Comparison of ENCODE assay signal across 7 cellular contexts in genomic region chr5:98773214-98773463, GRCh38. TPM values are rescaled to one million over a fixed set of nuclear protein-coding genes. Genes with fewer than 3 reads are reported as not detected.
DNase-seq lines count a peak whose midpoint lies in the region; ATAC-seq lines count a peak whose summit lies in the region.

No MANE protein-coding gene starts in this region.

- peaks cover 3% of the 10 kb centered on the region for H3K9me3 ChIP-seq in iPS-18c (ENCODE audit: control insufficient read depth, insufficient read depth, low read length)

- CTCF ChIA-PET in activated CD8-positive, alpha-beta T cell treated with anti-CD3 and anti-CD28 coated beads, Interleukin-2, amount 10 ng/mL, durations not matched to agents 7 days and 5 days (lab: Charles Lee): interaction anchor here (1.0 to 7.1 kb wide), 2 partner anchors 21 to 26 kb away, joined by 3 to 71 read pairs; no protein-coding TSS in a partner anchor

- DNase-seq in HS-5 (ENCODE audit: low read depth) (peak; percentile 96), GM19240 (ENCODE audit: insufficient read length, low spot score) (no peak)
- DNase-seq in activated CD8-positive, alpha-beta T cell treated with anti-CD3 and anti-CD28 coated beads, Interleukin-2, amount 10 ng/mL, durations not matched to agents 7 days and 5 days: no peak

- H3K4me3 Mint-ChIP-seq in activated CD8-positive, alpha-beta T cell treated with anti-CD3 and anti-CD28 coated beads, Interleukin-2, amount 10 ng/mL, durations not matched to agents 7 days and 5 days: peak overlapping the region; percentile 80
- H3K4me3 Mint-ChIP-seq in stimulated activated memory B cell treated with anti-CD40 and anti-IgM and Interleukin-4, amounts not matched to agents 10 μg/mL and 1 μg/mL and 100 μg/mL, for 72 hours: peak overlapping the region; percentile 95

- H3K4me3 ChIP-seq in iPS-18c (ENCODE audit: insufficient read depth, low read depth, low read length): peak overlapping the region; percentile 90

- POLR2A ChIA-PET in activated CD8-positive, alpha-beta T cell treated with anti-CD3 and anti-CD28 coated beads, Interleukin-2, amount 10 ng/mL, durations not matched to agents 7 days and 5 days (lab: Charles Lee): no interaction called here

- H3K9me3 Mint-ChIP-seq in activated CD8-positive, alpha-beta T cell treated with anti-CD3 and anti-CD28 coated beads, Interleukin-2, amount 10 ng/mL, durations not matched to agents 7 days and 5 days (ENCODE audit: insufficient read depth): no peaks in the 10 kb centered on the region
- no peaks in the 10 kb centered on the region for H3K9me3 Mint-ChIP-seq in stimulated activated memory B cell treated with anti-CD40 and anti-IgM and Interleukin-4, amounts not matched to agents 10 μg/mL and 1 μg/mL and 100 μg/mL, for 72 hours

- H3K27me3 Mint-ChIP-seq in activated CD8-positive, alpha-beta T cell treated with anti-CD3 and anti-CD28 coated beads, Interleukin-2, amount 10 ng/mL, durations not matched to agents 7 days and 5 days (ENCODE audit: low read depth): peaks cover 67% of the 10 kb centered on the region
- peaks cover 7% of the 10 kb centered on the region for H3K27me3 Mint-ChIP-seq in stimulated activated memory B cell treated with anti-CD40 and anti-IgM and Interleukin-4, amounts not matched to agents 10 μg/mL and 1 μg/mL and 100 μg/mL, for 72 hours

- H3K36me3 Mint-ChIP-seq in activated CD8-positive, alpha-beta T cell treated with anti-CD3 and anti-CD28 coated beads, Interleukin-2, amount 10 ng/mL, durations not matched to agents 7 days and 5 days (ENCODE audit: low read depth): no peaks in the 10 kb centered on the region
- no peaks in the 10 kb centered on the region for H3K36me3 Mint-ChIP-seq in stimulated activated memory B cell treated with anti-CD40 and anti-IgM and Interleukin-4, amounts not matched to agents 10 μg/mL and 1 μg/mL and 100 μg/mL, for 72 hours

- peaks cover 49% of the 10 kb centered on the region for H3K4me1 Mint-ChIP-seq in activated CD8-positive, alpha-beta T cell treated with anti-CD3 and anti-CD28 coated beads, Interleukin-2, amount 10 ng/mL, durations not matched to agents 7 days and 5 days (ENCODE audit: low read depth)
- peaks cover 77% of the 10 kb centered on the region for H3K4me1 Mint-ChIP-seq in stimulated activated memory B cell treated with anti-CD40 and anti-IgM and Interleukin-4, amounts not matched to agents 10 μg/mL and 1 μg/mL and 100 μg/mL, for 72 hours

- H3K27ac Mint-ChIP-seq in activated CD8-positive, alpha-beta T cell treated with anti-CD3 and anti-CD28 coated beads, Interleukin-2, amount 10 ng/mL, durations not matched to agents 7 days and 5 days: no peak overlapping the region
- peak overlapping the region; percentile 88 for H3K27ac Mint-ChIP-seq in stimulated activated memory B cell treated with anti-CD40 and anti-IgM and Interleukin-4, amounts not matched to agents 10 μg/mL and 1 μg/mL and 100 μg/mL, for 72 hours

- no peak for ATAC-seq in activated CD8-positive, alpha-beta T cell treated with anti-CD3 and anti-CD28 coated beads, Interleukin-2, amount 10 ng/mL, durations not matched to agents 7 days and 5 days
- no peak for ATAC-seq in stimulated activated memory B cell treated with anti-CD40 and anti-IgM and Interleukin-4, amounts not matched to agents 10 μg/mL and 1 μg/mL and 100 μg/mL, for 72 hours
- ATAC-seq in HG03139 (IDR thresholded peaks at IDR 0.05; ENCODE audit: unreplicated experiment) (no peak), GM18861 (IDR thresholded peaks at IDR 0.05; ENCODE audit: unreplicated experiment) (no peak)

RNA-seq across cellular contexts. Expression of gene RGMB, which starts 0.3 kb away (rescaled TPM):
- under 1 TPM; 0.13 to 0.16 TPM for total RNA-seq in activated CD8-positive, alpha-beta T cell treated with anti-CD3 and anti-CD28 coated beads, Interleukin-2, amount 10 ng/mL, durations not matched to agents 7 days and 5 days
